ENCODE assay signal across 8 cellular contexts in genomic region chr14:21024668-21025373, GRCh38. TPM values are rescaled to one million over a fixed set of nuclear protein-coding genes. Genes with fewer than 3 reads are reported as not detected.
DNase-seq lines count a peak whose midpoint lies in the region; ATAC-seq and TF ChIP-seq lines count a peak whose summit lies in the region.

TSS of gene NDRG2 (minus strand) at chr14:21025061. CDS start at chr14:21023315, 1,746 bp downstream.

- H3K9me3 ChIP-seq in ES-I3 (ENCODE audit: control insufficient read depth, insufficient read depth, low read length): no peaks in the 10 kb centered on the region

- H3K4me1 ChIP-seq in ES-I3 (ENCODE audit: insufficient read depth, low read length): peaks cover 12% of the 10 kb centered on the region; the same call in 1 of the 2 replicates

- peak within 1 kb of the TSS; percentile 44 for H3K4me3 ChIP-seq in NB4 (ENCODE audit: low read depth, low read length)

- peak; percentile 87 for ATAC-seq in left lobe of liver

- DNase-seq in NB4 (ENCODE audit: low read depth) (peak; percentile 72), cerebellum (ENCODE audit: low spot score) (no peak), left lobe of liver (ENCODE audit: low spot score) (peak; percentile 89), SHP77 treated with DMSO at 0.1 percent for 48 hours (lab: John Stamatoyannopoulos, UW) (no peak), cerebellar nuclear complex (lab: John Stamatoyannopoulos, UW) (no peak)
- DNase-seq in activated CD4-positive, alpha-beta T cell treated with anti-CD3 and anti-CD28 coated beads for 48 hours: peak; percentile 66
- peak; percentile 58 for DNase-seq in stimulated activated CD4-positive, alpha-beta T cell treated with anti-CD3 and anti-CD28 coated beads, Interleukin-1b, Interleukin-23, amount 100 ng/mL, for 48 hours

- no peak for TF ChIP-seq POLR2A in NB4 (IDR thresholded peaks at IDR 0.05; ENCODE audit: extremely low read depth, insufficient read length)

- TF ChIP-seq CTCF in NB4 (IDR thresholded peaks at IDR 0.05; ENCODE audit: low read depth, low read length): no peak

- peak within 1 kb of the TSS; percentile 69 for H3K9ac ChIP-seq in ES-I3 (ENCODE audit: low read depth, low read length)

- H3K36me3 ChIP-seq in ES-I3 (ENCODE audit: insufficient read depth, low read length): no peaks in the 10 kb centered on the region

RNA-seq across cellular contexts. Expression of gene NDRG2, which starts in this region (rescaled TPM):
- total RNA-seq in cerebellum (142 TPM), left lobe of liver (165 TPM)

Comparison
In these comparisons a context has a peak if more than half of its experiments do, and no peak if none do; other contexts are left out.
1. DNase-seq: peak in NB4 (single experiment), activated CD4-positive, alpha-beta T cell treated with anti-CD3 and anti-CD28 coated beads for 48 hours (single experiment), left lobe of liver (single experiment) and stimulated activated CD4-positive, alpha-beta T cell treated with anti-CD3 and anti-CD28 coated beads, Interleukin-1b, Interleukin-23, amount 100 ng/mL, for 48 hours (single experiment); none in cerebellum (single experiment), SHP77 treated with DMSO at 0.1 percent for 48 hours (single experiment) and cerebellar nuclear complex (0 of 2).